Comparison of ENCODE assay signal across 9 cellular contexts in the genomic region with DNA sequence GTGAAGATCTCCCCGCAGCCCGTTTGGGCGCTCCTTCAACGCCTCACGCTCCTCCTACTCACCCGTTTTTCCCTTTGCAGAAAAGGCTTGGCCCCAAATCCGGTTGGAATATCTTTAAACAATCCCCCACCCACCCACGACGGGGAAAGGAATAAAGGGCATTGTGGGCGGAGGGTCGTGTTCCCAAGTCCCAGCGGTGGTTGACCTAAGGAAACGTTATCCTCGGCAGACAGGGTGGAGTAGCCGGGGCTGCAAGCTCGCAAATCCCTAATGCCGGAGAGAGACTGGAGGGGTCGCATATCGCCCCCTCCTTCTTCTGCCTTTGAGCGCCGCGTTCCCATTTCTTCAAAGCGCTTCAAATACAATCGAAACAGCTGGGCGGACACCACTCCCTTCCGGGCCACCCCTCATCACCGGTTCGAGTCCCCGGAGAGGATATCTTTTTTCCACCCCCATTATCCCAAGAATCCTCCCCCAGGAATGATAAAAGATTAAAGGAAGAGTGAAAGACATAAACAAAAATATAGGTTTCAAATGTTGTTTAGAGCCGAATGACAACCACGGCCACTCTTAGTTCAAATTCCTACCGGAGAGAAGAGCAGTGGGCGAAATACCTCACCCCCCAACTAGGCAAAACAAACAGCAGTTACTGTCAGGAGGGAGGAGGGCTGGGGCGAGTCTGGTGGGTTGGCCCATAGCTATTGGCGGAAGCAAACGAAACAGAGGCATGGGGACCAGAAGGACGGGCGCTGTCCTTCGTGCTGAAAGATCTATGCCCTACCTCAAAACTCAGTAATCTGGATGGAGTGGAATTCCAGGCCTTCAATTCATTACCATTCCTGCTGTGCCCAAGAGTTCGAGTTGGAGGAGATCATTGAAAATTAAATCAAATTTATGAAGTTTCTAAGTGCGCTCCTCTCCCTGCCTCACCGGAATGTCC. TPM values are rescaled to one million over a fixed set of nuclear protein-coding genes. Genes with fewer than 3 reads are reported as not detected.
DNase-seq lines count a peak whose midpoint lies in the region; ATAC-seq and TF ChIP-seq lines count a peak whose summit lies in the region.
"Had no signal": no experiment of that assay in that cellular context is flagged by ENCODE, and none has a peak within 500 bp of the region (broad histone marks: within the 10 kb centered on the region; RNA-seq: fewer than 3 reads in every experiment).

No MANE protein-coding gene starts in this region.

- no peak overlapping the region for H3K14ac ChIP-seq in trophoblast cell (ENCODE audit: low read length)

- no peaks in the 10 kb centered on the region for H3K36me3 ChIP-seq in trophoblast cell (ENCODE audit: control insufficient read depth in 1 of 2, insufficient read depth in 2 of 2, low read length in 2 of 2)

- ATAC-seq in HG03280 (IDR thresholded peaks at IDR 0.05; ENCODE audit: unreplicated experiment): no peak
- ATAC-seq in HG03439 (IDR thresholded peaks at IDR 0.05; ENCODE audit: unreplicated experiment): no peak

- no peak overlapping the region for H4K8ac ChIP-seq in trophoblast cell (ENCODE audit: low read depth, low read length)

- H3K4me1 ChIP-seq in trophoblast cell (ENCODE audit: control insufficient read depth in 1 of 2, insufficient read depth in 2 of 2, low read length in 2 of 2): peaks cover 10 to 22% of the 10 kb centered on the region in 2 experiments

- peaks cover 2 to 11% of the 10 kb centered on the region in 2 donors for H3K36me3 Mint-ChIP-seq in CD14-positive monocyte

- DNase-seq in NCI-H2081 (lab: John Stamatoyannopoulos, UW) (peak; percentile 3 to 34), NCI-H2081 treated with DMSO at 0.1 percent for 48 hours (lab: John Stamatoyannopoulos, UW) (no peak), NCI-H345 (lab: John Stamatoyannopoulos, UW) (peak; percentile 78), dorsolateral prefrontal cortex (no peak), trophoblast cell (peak in 1 of 2 donors; percentile 49), CD14-positive monocyte (ENCODE audit: low spot score) (no peak)

- peak overlapping the region; percentile 5 for H3K4me2 ChIP-seq in trophoblast cell (ENCODE audit: low read length)

- H2BK12ac ChIP-seq in trophoblast cell (ENCODE audit: low read length): no peak overlapping the region

- intact Hi-C loops in dorsolateral prefrontal cortex (cut with DNase I): loop anchor here (2.0 to 10.0 kb wide), 7 partner anchors 99 to 589 kb away; partner anchors contain the start of gene SP5 (in 1 of the 2)
- intact Hi-C loops in CD14-positive monocyte (cut with micrococcal nuclease): loop anchor here (2.0 to 10.0 kb wide), 3 partner anchors 409 to 582 kb away; no protein-coding TSS in a partner anchor

- peaks cover 0 to 32% (median 19%) of the 10 kb centered on the region in 7 donors for H3K9me3 Mint-ChIP-seq in CD14-positive monocyte
- H3K9me3 Mint-ChIP-seq: dendritic cell treated with granulocyte-macrophage colony-stimulating factor and Interleukin-4, amounts not matched to agents 40 ng/mL and 50 ng/mL, for 4 days had no signal

- H3K27ac Mint-ChIP-seq in CD14-positive monocyte: peak overlapping the region in 1 of 7 donors; percentile 4
- H3K27ac Mint-ChIP-seq: dendritic cell treated with granulocyte-macrophage colony-stimulating factor and Interleukin-4, amounts not matched to agents 40 ng/mL and 50 ng/mL, for 4 days had no signal

- no peak overlapping the region for H4K91ac ChIP-seq in trophoblast cell (ENCODE audit: low read depth, low read length)

- H3K4ac ChIP-seq in trophoblast cell (ENCODE audit: low read depth, low read length): no peak overlapping the region

- H4K12ac ChIP-seq in trophoblast cell (ENCODE audit: low read depth, low read length): no peak overlapping the region

- no peak overlapping the region for H2BK120ac ChIP-seq in trophoblast cell (ENCODE audit: insufficient read depth, low read length, poor library complexity)

- no peak overlapping the region for H2AFZ ChIP-seq in trophoblast cell (ENCODE audit: insufficient read depth, low read length, poor library complexity)

- no peak overlapping the region for H3K23ac ChIP-seq in trophoblast cell (ENCODE audit: low read length)

- no peak overlapping the region for H3K18ac ChIP-seq in trophoblast cell (ENCODE audit: low read length)

- TF ChIP-seq CTCF in dorsolateral prefrontal cortex (IDR thresholded peaks at IDR 0.05 in 54 of 56, conservative IDR thresholded peaks at IDR 0.05 in 2 of 56; ENCODE audit: low read depth in 1 of 56, partially characterized antibody in 56 of 56) (no peak), CD14-positive monocyte (IDR thresholded peaks at IDR 0.05) (no peak)

- H3K4me3 ChIP-seq in dorsolateral prefrontal cortex: peak overlapping the region in 37 of 59 donors; percentile 1 to 71 (median 28)
- no peak overlapping the region for H3K4me3 ChIP-seq in trophoblast cell (ENCODE audit: low read depth, low read length)

- H3K27me3 Mint-ChIP-seq in CD14-positive monocyte (ENCODE audit: low read depth in 3 of 3): peaks cover 67 to 86% (median 71%) of the 10 kb centered on the region in 3 donors

- H2BK5ac ChIP-seq in trophoblast cell (ENCODE audit: low read depth, low read length, poor library complexity): no peak overlapping the region

- H3K9ac ChIP-seq in trophoblast cell (ENCODE audit: low read length): no peak overlapping the region

- H2AK5ac ChIP-seq in trophoblast cell (ENCODE audit: low read length): no peak overlapping the region

- H3K79me1 ChIP-seq in trophoblast cell (ENCODE audit: low read length): no peaks in the 10 kb centered on the region

- H3K27me3 ChIP-seq in dorsolateral prefrontal cortex (peaks cover 11 to 72% (median 59%) of the 10 kb centered on the region in 45 donors), trophoblast cell (ENCODE audit: insufficient read depth, low read length) (peaks cover 47% of the 10 kb centered on the region)

- peaks cover 40% of the 10 kb centered on the region for H3K4me1 Mint-ChIP-seq in CD14-positive monocyte

- H3K27ac ChIP-seq in dorsolateral prefrontal cortex (peak overlapping the region in 15 of 59 donors; percentile 1 to 61 (median 27)), trophoblast cell (ENCODE audit: low read depth, low read length) (no peak overlapping the region)

- H3K9me3 ChIP-seq in trophoblast cell (ENCODE audit: insufficient read depth, low read depth, low read length): no peaks in the 10 kb centered on the region

- H3K4me3 Mint-ChIP-seq in CD14-positive monocyte: peak overlapping the region in 1 of 2 donors; percentile 86
- H3K4me3 Mint-ChIP-seq: dendritic cell treated with granulocyte-macrophage colony-stimulating factor and Interleukin-4, amounts not matched to agents 40 ng/mL and 50 ng/mL, for 4 days had no signal

- no CpG with 5 or more reads among the region's 42 CpGs for WGBS in trophoblast cell (ENCODE audit: extremely low coverage, insufficient coverage, insufficient read length)

- no peaks in the 10 kb centered on the region for H3K79me2 ChIP-seq in trophoblast cell (ENCODE audit: control insufficient read depth, insufficient read depth, low read length, poor library complexity)

RNA-seq across cellular contexts. Expression of gene GAD1, which starts 2.8 kb away (rescaled TPM):
- 100 to 1,000 TPM in 53 of 120 experiments, 10 to 100 TPM in 67; 22.4 to 164 (median 94.0) TPM for total RNA-seq in dorsolateral prefrontal cortex
- polyA plus RNA-seq in trophoblast cell (2013): 0.44 and 0.51 TPM in 2 replicates
- not detected for polyA plus RNA-seq in CD14-positive monocyte

RNA-seq across cellular contexts. Expression of gene ERICH2, which starts 43.7 kb away (rescaled TPM):
- total RNA-seq in dorsolateral prefrontal cortex: 1 to 10 TPM in 87 of 120 experiments, under 1 TPM in 13, not detected in 20; 0.84 to 5.8 (median 1.9) TPM
- 0.21 and 0.45 TPM in 2 replicates for polyA plus RNA-seq in trophoblast cell (2013)
- not detected for polyA plus RNA-seq in CD14-positive monocyte

Comparison
In these comparisons a context has a peak if more than half of its experiments do, and no peak if none do; other contexts are left out.
1. DNase-seq: peak in NCI-H2081 (2 of 2) and NCI-H345 (single experiment); none in NCI-H2081 treated with DMSO at 0.1 percent for 48 hours (single experiment), dorsolateral prefrontal cortex (0 of 10) and CD14-positive monocyte (single experiment).